Comparison of ENCODE assay signal across 17 cellular contexts in the genomic region with DNA sequence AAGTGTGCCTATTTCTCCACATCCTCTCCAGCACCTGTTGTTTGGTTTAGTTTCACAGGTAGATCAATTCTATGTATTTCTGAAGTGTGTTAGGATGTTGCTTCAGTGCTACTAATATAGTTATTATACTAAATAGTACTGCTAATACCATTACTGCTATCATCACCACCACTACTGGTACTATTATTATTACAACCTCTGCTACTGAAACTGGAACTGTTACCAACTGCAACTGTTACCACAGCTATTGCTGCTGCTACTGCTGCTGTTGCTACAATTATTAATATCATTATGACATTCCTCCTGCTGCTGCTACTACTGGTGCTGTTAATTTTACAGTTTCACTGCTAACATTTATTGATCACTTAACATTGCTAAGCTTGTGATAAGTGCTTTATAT. TPM values are rescaled to one million over a fixed set of nuclear protein-coding genes. Genes with fewer than 3 reads are reported as not detected.
DNase-seq lines count a peak whose midpoint lies in the region; ATAC-seq and TF ChIP-seq lines count a peak whose summit lies in the region.
"Had no signal": no experiment of that assay in that cellular context is flagged by ENCODE, and none has a peak within 500 bp of the region (broad histone marks: within the 10 kb centered on the region; RNA-seq: fewer than 3 reads in every experiment).

No MANE protein-coding gene starts in this region.

- no peak for TF ChIP-seq CTCF in prostate gland (IDR thresholded peaks at IDR 0.05)

- H3K4me1 ChIP-seq in prostate gland (replicated peaks): no peaks in the 10 kb centered on the region

- H3K9me3 ChIP-seq in prostate gland: no peaks in the 10 kb centered on the region

- peak; percentile 99 for ATAC-seq in GM18502 (IDR thresholded peaks at IDR 0.05; ENCODE audit: poor library complexity, unreplicated experiment)
- ATAC-seq in GM19455 (IDR thresholded peaks at IDR 0.05; ENCODE audit: unreplicated experiment): peak; percentile 95
- ATAC-seq in HG02840 (IDR thresholded peaks at IDR 0.05; ENCODE audit: low FRiP score, unreplicated experiment): peak; percentile 63
- peak; percentile 69 for ATAC-seq in HG03457 (IDR thresholded peaks at IDR 0.05; ENCODE audit: unreplicated experiment)
- ATAC-seq: effector memory CD8-positive, alpha-beta T cell had no signal

- no peaks in the 10 kb centered on the region for H3K36me3 ChIP-seq in prostate gland

- no peak overlapping the region for H3K27ac ChIP-seq in prostate gland

- DNase-seq in prostate gland (ENCODE audit: low spot score): no peak
- DNase-seq in stimulated activated CD4-positive, alpha-beta T cell treated with anti-CD3 and anti-CD28 coated beads, Interleukin-15, amount 100 ng/mL, for 24 hours: no peak
- no peak for DNase-seq in stimulated activated CD4-positive, alpha-beta T cell treated with anti-CD3 and anti-CD28 coated beads, Interleukin-4, amount 100 ng/mL, for 4 hours
- DNase-seq in NCI-H345 (lab: John Stamatoyannopoulos, UW): no peak
- DNase-seq: activated CD4-positive, alpha-beta T cell treated with anti-CD3 and anti-CD28 coated beads, Interleukin-2, amount 50 U/mL, for 1 hour; activated gamma-delta T cell treated with Interleukin-2 at 50 U/mL for 16 hours; AML-193; effector memory CD8-positive, alpha-beta T cell; kidney; NCI-H2171; OCI-M1; stimulated activated CD4-positive, alpha-beta T cell treated with anti-CD3 and anti-CD28 coated beads, Interleukin-4, amount 100 ng/mL, for 1 hour had no signal

- no peaks in the 10 kb centered on the region for H3K27me3 ChIP-seq in prostate gland (replicated peaks; ENCODE audit: insufficient read depth)

- intact Hi-C loops in prostate gland (cut with DNase I): no loop called here

- TF ChIP-seq POLR2A in prostate gland (IDR thresholded peaks at IDR 0.05): no peak

- no peak overlapping the region for H3K4me3 ChIP-seq in prostate gland

RNA-seq across cellular contexts. Expression of a gene that starts 8.3 kb away (rescaled TPM):
- under 1 TPM in 1 of 2 donors, not detected in 1; 0.50 TPM for total RNA-seq in prostate gland
- total RNA-seq: MCF 10A had no signal

RNA-seq across cellular contexts. Expression of a gene that starts 46.0 kb away (rescaled TPM):
- 100 to 1,000 TPM; 102 to 169 TPM for total RNA-seq in prostate gland

RNA-seq across cellular contexts. Expression of a gene that starts 50.5 kb away (rescaled TPM):
- 10 to 100 TPM; 45.5 to 50.6 TPM for total RNA-seq in prostate gland
